Comparison of ENCODE assay signal across 1 cellular context in genomic region chr13:100039740-100040139, GRCh38.
TF ChIP-seq lines count a peak whose summit lies in the region.

No MANE protein-coding gene starts in this region.

TF ChIP-seq in HepG2, 621 proteins besides CTCF, POLR2A, EP300 and RAD21 (continued from another document and continues in another):
- TF ChIP-seq ZBTB40 (IDR thresholded peaks at IDR 0.05) (no peak), ZBTB40 (CRISPR knock-in tag; IDR thresholded peaks at IDR 0.05) (no peak), CREB3 (CRISPR knock-in tag; IDR thresholded peaks at IDR 0.05) (no peak), MIER3 (CRISPR knock-in tag; IDR thresholded peaks at IDR 0.05; ENCODE audit: borderline replicate concordance) (no peak), YY1 (IDR thresholded peaks at IDR 0.05; ENCODE audit: insufficient read depth, insufficient replicate concordance, low read depth, low read length) (no peak), MTF2 (CRISPR knock-in tag; IDR thresholded peaks at IDR 0.05; ENCODE audit: borderline replicate concordance) (no peak), HNRNPUL1 (IDR thresholded peaks at IDR 0.05; ENCODE audit: low read depth, low read length) (no peak), PATZ1 (CRISPR knock-in tag; IDR thresholded peaks at IDR 0.05) (no peak), ELF4 (CRISPR knock-in tag; IDR thresholded peaks at IDR 0.05; ENCODE audit: borderline replicate concordance) (no peak), ZNF460 (CRISPR knock-in tag; IDR thresholded peaks at IDR 0.05; ENCODE audit: borderline replicate concordance) (no peak), ZFP36L1 (CRISPR knock-in tag; IDR thresholded peaks at IDR 0.05) (no peak), MATR3 (CRISPR knock-in tag; IDR thresholded peaks at IDR 0.05) (no peak), FUBP1 (CRISPR knock-in tag; IDR thresholded peaks at IDR 0.05; ENCODE audit: borderline replicate concordance) (no peak), ZNF660 (CRISPR knock-in tag; IDR thresholded peaks at IDR 0.05; ENCODE audit: borderline replicate concordance, low read depth) (no peak), THRA (CRISPR knock-in tag; IDR thresholded peaks at IDR 0.05; ENCODE audit: borderline replicate concordance) (no peak), ZNF280B (CRISPR knock-in tag; IDR thresholded peaks at IDR 0.05; ENCODE audit: borderline replicate concordance) (no peak), ZNF652 (CRISPR knock-in tag; IDR thresholded peaks at IDR 0.05; ENCODE audit: borderline replicate concordance, low read depth) (no peak), SAP130 (CRISPR knock-in tag; IDR thresholded peaks at IDR 0.05; ENCODE audit: low read depth) (no peak), HDAC6 (IDR thresholded peaks at IDR 0.05; ENCODE audit: low read depth, low read length) (no peak), PAF1 (CRISPR knock-in tag; IDR thresholded peaks at IDR 0.05) (no peak), ZSCAN25 (CRISPR knock-in tag; IDR thresholded peaks at IDR 0.05) (no peak), AFF4 (CRISPR knock-in tag; IDR thresholded peaks at IDR 0.05) (no peak), E2F2 (CRISPR knock-in tag; IDR thresholded peaks at IDR 0.05; ENCODE audit: borderline replicate concordance) (no peak), GLI4 (CRISPR knock-in tag; IDR thresholded peaks at IDR 0.05; ENCODE audit: borderline replicate concordance) (no peak), ZNF430 (CRISPR knock-in tag; IDR thresholded peaks at IDR 0.05) (no peak), ZNF337 (CRISPR knock-in tag; IDR thresholded peaks at IDR 0.05; ENCODE audit: borderline replicate concordance, low read depth) (no peak), ZBTB46 (CRISPR knock-in tag; IDR thresholded peaks at IDR 0.05; ENCODE audit: borderline replicate concordance) (no peak), REL (CRISPR knock-in tag; conservative IDR thresholded peaks at IDR 0.05) (no peak), ZNF547 (CRISPR knock-in tag; IDR thresholded peaks at IDR 0.05) (no peak)
